In genomic region chr3:127132876-127133275, GRCh38 we compare ENCODE assay signal across 1 cellular context.
TF ChIP-seq lines count a peak whose summit lies in the region.

No MANE protein-coding gene starts in this region.

TF ChIP-seq in GM23338, 12 proteins besides CTCF, POLR2A, EP300 and RAD21:
- TF ChIP-seq ZNF462 (CRISPR knock-in tag; IDR thresholded peaks at IDR 0.05), result no peak
- TF ChIP-seq JUNB (IDR thresholded peaks at IDR 0.05; ENCODE audit: unreplicated experiment), result no peak
- no peak for TF ChIP-seq ZNF114 (CRISPR knock-in tag; IDR thresholded peaks at IDR 0.05)
- TF ChIP-seq STAT1 (IDR thresholded peaks at IDR 0.05; ENCODE audit: unreplicated experiment), result no peak
- no peak for TF ChIP-seq EZH2 (IDR thresholded peaks at IDR 0.05; ENCODE audit: low read depth, unreplicated experiment)
- TF ChIP-seq CREB1 (CRISPR knock-in tag; IDR thresholded peaks at IDR 0.05; ENCODE audit: low read depth), result no peak
- no peak for TF ChIP-seq EZH2phosphoT487 (IDR thresholded peaks at IDR 0.05; ENCODE audit: unreplicated experiment)
- TF ChIP-seq NANOG (IDR thresholded peaks at IDR 0.05; ENCODE audit: borderline replicate concordance), result no peak
- TF ChIP-seq ZNF331 (CRISPR knock-in tag; IDR thresholded peaks at IDR 0.05; ENCODE audit: low read depth), result no peak
- TF ChIP-seq POLR2AphosphoS5 (IDR thresholded peaks at IDR 0.05; ENCODE audit: low read depth), result no peak
- TF ChIP-seq REST (IDR thresholded peaks at IDR 0.05; ENCODE audit: unreplicated experiment), result no peak
- TF ChIP-seq ETS1 (IDR thresholded peaks at IDR 0.05), result no peak
